In the genomic region with DNA sequence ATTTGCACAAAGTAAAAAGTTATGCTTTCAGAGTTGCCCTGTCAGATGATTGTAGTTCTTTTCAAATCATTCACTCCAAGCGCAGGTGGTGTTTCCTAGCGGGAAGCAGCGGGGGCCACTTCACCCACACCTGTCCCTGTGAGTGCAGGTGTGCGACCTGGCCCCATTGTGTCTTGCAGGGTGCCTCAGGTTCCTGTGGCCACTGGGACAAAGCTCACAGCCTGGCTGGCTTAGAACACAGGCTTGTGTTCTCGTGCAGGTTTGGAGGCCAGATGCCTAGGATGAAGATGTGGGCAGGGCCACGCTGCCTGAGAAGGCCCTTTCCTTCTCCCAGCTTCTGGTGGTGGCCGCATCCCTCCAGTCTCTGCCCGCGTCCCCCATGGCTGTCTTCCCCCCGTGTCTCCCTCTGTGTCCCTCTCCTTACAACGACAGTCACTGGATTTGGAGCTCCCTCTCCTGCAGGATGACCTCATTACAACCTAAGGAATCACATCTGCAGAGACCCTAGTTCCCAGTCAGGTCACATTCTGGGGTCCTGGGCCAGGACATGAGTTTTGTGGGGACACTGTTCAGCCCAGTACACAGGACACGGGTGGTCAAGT, we compare ENCODE assay signal across 12 cellular contexts.
DNase-seq lines count a peak whose midpoint lies in the region; ATAC-seq and TF ChIP-seq lines count a peak whose summit lies in the region.
"Had no signal": no experiment of that assay in that cellular context is flagged by ENCODE, and none has a peak within 500 bp of the region (broad histone marks: within the 10 kb centered on the region; RNA-seq: fewer than 3 reads in every experiment).

No MANE protein-coding gene starts in this region.

- no peaks in the 10 kb centered on the region for H3K9me3 Mint-ChIP-seq in WTC11
- H3K9me3 Mint-ChIP-seq: activated T-cell treated with anti-CD3 and anti-CD28 coated beads, Interleukin-2, amount 50 U/mL, for 72 hours; CD4-positive, CD25-positive, alpha-beta regulatory T cell had no signal

- no peak overlapping the region for H3K4me3 ChIP-seq in mucosa of descending colon
- H3K4me3 ChIP-seq: cardiac muscle cell had no signal

- no peaks in the 10 kb centered on the region for H3K36me3 ChIP-seq in mucosa of descending colon (ENCODE audit: low read depth)
- H3K36me3 ChIP-seq: cardiac muscle cell had no signal

- H3K9me3 ChIP-seq in mucosa of descending colon = no peaks in the 10 kb centered on the region

- intact Hi-C loops in mucosa of descending colon (cut with DNase I, micrococcal nuclease) = no loop called here

- peak overlapping the region; percentile 50; the same call in 1 of the 2 replicates for H3K27ac Mint-ChIP-seq in WTC11
- H3K27ac Mint-ChIP-seq: activated T-cell treated with anti-CD3 and anti-CD28 coated beads, Interleukin-2, amount 50 U/mL, for 72 hours had no signal

- DNase-seq in DMS153 treated with DMSO at 0.1 percent for 48 hours (lab: John Stamatoyannopoulos, UW; ENCODE audit: unreplicated experiment) = peak; percentile 32
- DNase-seq in NCI-H1417 treated with DMSO at 0.1 percent for 48 hours (lab: John Stamatoyannopoulos, UW) = peak; percentile 22
- DNase-seq in WTC11 (ENCODE audit: low spot score) = no peak
- DNase-seq in mucosa of descending colon = peak in 1 of 3 donors; percentile 26
- DNase-seq in HUDEP-2 (lab: John Stamatoyannopoulos, UW; ENCODE audit: unreplicated experiment in 76 of 76) = no peak
- DNase-seq in stimulated activated naive CD8-positive, alpha-beta T cell treated with anti-CD3 and anti-CD28 coated beads, Interleukin-15, Interleukin-2, amounts not matched to agents 100 U/mL and 50 U/mL, for 24 hours = no peak
- DNase-seq in GDM1 (lab: John Stamatoyannopoulos, UW) = no peak
- no peak for DNase-seq in middle frontal gyrus (ENCODE audit: extremely low spot score, low spot score)
- DNase-seq: activated T-cell treated with anti-CD3 and anti-CD28 coated beads, Interleukin-2, amount 50 U/mL, for 72 hours; CD4-positive, CD25-positive, alpha-beta regulatory T cell; NCI-H526 had no signal

- ATAC-seq in WTC11 = peak; percentile 66
- peak; percentile 28 for ATAC-seq in mucosa of descending colon
- ATAC-seq in stimulated activated naive CD8-positive, alpha-beta T cell treated with anti-CD3 and anti-CD28 coated beads, Interleukin-15, Interleukin-2, amounts not matched to agents 100 U/mL and 50 U/mL, for 24 hours = no peak
- ATAC-seq: activated T-cell treated with anti-CD3 and anti-CD28 coated beads, Interleukin-2, amount 50 U/mL, for 72 hours had no signal

- H3K4me1 ChIP-seq in mucosa of descending colon (ENCODE audit: low read depth) = no peaks in the 10 kb centered on the region

- no peaks in the 10 kb centered on the region for H3K27me3 Mint-ChIP-seq in WTC11 (ENCODE audit: low read depth)
- H3K27me3 Mint-ChIP-seq: CD4-positive, CD25-positive, alpha-beta regulatory T cell had no signal

- POLR2A ChIA-PET in WTC11 (lab: Charles Lee) = interaction anchor here (0.6 kb wide), 1 partner anchor 510 kb away, joined by 3 read pairs; no protein-coding TSS in a partner anchor

- peaks cover 19% of the 10 kb centered on the region for H3K4me1 Mint-ChIP-seq in WTC11

- no peaks in the 10 kb centered on the region for H3K36me3 Mint-ChIP-seq in WTC11

- no peak overlapping the region for H3K4me3 Mint-ChIP-seq in WTC11
- H3K4me3 Mint-ChIP-seq: activated T-cell treated with anti-CD3 and anti-CD28 coated beads, Interleukin-2, amount 50 U/mL, for 72 hours had no signal

- CTCF ChIA-PET in WTC11 (lab: Charles Lee) = interaction anchor here (0.6 to 1.1 kb wide), 2 partner anchors 85 to 101 kb away, joined by 3 read pairs; no protein-coding TSS in a partner anchor

- no peak for TF ChIP-seq CTCF in WTC11 (IDR thresholded peaks at IDR 0.05)
- no peak for TF ChIP-seq CTCF in mucosa of descending colon (IDR thresholded peaks at IDR 0.05)

TF ChIP-seq in WTC11, 78 proteins besides CTCF, POLR2A, EP300 and RAD21 (continues in another document):
- TF ChIP-seq ATF1 (CRISPR knock-in tag; IDR thresholded peaks at IDR 0.05) (no peak), ESRRA (CRISPR knock-in tag; IDR thresholded peaks at IDR 0.05; ENCODE audit: borderline replicate concordance) (no peak), GRHL2 (CRISPR knock-in tag; IDR thresholded peaks at IDR 0.05; ENCODE audit: insufficient replicate concordance, severe bottlenecking) (no peak), FOXK1 (CRISPR knock-in tag; IDR thresholded peaks at IDR 0.05) (no peak), GABPB1 (CRISPR knock-in tag; IDR thresholded peaks at IDR 0.05) (no peak), GTF2I (CRISPR knock-in tag; conservative IDR thresholded peaks at IDR 0.05) (no peak), ZNF416 (CRISPR knock-in tag; IDR thresholded peaks at IDR 0.05) (no peak), ZNF263 (CRISPR knock-in tag; IDR thresholded peaks at IDR 0.05; ENCODE audit: low read depth) (no peak), IRF2 (CRISPR knock-in tag; IDR thresholded peaks at IDR 0.05; ENCODE audit: borderline replicate concordance, low read depth) (no peak), TP53 (CRISPR knock-in tag; IDR thresholded peaks at IDR 0.05) (no peak)
- TF ChIP-seq, protein P1, sequence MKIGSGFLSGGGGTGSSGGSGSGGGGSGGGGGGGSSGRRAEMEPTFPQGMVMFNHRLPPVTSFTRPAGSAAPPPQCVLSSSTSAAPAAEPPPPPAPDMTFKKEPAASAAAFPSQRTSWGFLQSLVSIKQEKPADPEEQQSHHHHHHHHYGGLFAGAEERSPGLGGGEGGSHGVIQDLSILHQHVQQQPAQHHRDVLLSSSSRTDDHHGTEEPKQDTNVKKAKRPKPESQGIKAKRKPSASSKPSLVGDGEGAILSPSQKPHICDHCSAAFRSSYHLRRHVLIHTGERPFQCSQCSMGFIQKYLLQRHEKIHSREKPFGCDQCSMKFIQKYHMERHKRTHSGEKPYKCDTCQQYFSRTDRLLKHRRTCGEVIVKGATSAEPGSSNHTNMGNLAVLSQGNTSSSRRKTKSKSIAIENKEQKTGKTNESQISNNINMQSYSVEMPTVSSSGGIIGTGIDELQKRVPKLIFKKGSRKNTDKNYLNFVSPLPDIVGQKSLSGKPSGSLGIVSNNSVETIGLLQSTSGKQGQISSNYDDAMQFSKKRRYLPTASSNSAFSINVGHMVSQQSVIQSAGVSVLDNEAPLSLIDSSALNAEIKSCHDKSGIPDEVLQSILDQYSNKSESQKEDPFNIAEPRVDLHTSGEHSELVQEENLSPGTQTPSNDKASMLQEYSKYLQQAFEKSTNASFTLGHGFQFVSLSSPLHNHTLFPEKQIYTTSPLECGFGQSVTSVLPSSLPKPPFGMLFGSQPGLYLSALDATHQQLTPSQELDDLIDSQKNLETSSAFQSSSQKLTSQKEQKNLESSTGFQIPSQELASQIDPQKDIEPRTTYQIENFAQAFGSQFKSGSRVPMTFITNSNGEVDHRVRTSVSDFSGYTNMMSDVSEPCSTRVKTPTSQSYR (CRISPR knock-in tag; IDR thresholded peaks at IDR 0.05) = no peak
- TF ChIP-seq, protein P2, sequence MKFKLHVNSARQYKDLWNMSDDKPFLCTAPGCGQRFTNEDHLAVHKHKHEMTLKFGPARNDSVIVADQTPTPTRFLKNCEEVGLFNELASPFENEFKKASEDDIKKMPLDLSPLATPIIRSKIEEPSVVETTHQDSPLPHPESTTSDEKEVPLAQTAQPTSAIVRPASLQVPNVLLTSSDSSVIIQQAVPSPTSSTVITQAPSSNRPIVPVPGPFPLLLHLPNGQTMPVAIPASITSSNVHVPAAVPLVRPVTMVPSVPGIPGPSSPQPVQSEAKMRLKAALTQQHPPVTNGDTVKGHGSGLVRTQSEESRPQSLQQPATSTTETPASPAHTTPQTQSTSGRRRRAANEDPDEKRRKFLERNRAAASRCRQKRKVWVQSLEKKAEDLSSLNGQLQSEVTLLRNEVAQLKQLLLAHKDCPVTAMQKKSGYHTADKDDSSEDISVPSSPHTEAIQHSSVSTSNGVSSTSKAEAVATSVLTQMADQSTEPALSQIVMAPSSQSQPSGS (CRISPR knock-in tag; IDR thresholded peaks at IDR 0.05; ENCODE audit: borderline replicate concordance, low read depth) = no peak
- TF ChIP-seq, protein P3, sequence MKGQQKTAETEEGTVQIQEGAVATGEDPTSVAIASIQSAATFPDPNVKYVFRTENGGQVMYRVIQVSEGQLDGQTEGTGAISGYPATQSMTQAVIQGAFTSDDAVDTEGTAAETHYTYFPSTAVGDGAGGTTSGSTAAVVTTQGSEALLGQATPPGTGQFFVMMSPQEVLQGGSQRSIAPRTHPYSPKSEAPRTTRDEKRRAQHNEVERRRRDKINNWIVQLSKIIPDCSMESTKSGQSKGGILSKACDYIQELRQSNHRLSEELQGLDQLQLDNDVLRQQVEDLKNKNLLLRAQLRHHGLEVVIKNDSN (CRISPR knock-in tag; IDR thresholded peaks at IDR 0.05) = no peak
- TF ChIP-seq, protein P4, sequence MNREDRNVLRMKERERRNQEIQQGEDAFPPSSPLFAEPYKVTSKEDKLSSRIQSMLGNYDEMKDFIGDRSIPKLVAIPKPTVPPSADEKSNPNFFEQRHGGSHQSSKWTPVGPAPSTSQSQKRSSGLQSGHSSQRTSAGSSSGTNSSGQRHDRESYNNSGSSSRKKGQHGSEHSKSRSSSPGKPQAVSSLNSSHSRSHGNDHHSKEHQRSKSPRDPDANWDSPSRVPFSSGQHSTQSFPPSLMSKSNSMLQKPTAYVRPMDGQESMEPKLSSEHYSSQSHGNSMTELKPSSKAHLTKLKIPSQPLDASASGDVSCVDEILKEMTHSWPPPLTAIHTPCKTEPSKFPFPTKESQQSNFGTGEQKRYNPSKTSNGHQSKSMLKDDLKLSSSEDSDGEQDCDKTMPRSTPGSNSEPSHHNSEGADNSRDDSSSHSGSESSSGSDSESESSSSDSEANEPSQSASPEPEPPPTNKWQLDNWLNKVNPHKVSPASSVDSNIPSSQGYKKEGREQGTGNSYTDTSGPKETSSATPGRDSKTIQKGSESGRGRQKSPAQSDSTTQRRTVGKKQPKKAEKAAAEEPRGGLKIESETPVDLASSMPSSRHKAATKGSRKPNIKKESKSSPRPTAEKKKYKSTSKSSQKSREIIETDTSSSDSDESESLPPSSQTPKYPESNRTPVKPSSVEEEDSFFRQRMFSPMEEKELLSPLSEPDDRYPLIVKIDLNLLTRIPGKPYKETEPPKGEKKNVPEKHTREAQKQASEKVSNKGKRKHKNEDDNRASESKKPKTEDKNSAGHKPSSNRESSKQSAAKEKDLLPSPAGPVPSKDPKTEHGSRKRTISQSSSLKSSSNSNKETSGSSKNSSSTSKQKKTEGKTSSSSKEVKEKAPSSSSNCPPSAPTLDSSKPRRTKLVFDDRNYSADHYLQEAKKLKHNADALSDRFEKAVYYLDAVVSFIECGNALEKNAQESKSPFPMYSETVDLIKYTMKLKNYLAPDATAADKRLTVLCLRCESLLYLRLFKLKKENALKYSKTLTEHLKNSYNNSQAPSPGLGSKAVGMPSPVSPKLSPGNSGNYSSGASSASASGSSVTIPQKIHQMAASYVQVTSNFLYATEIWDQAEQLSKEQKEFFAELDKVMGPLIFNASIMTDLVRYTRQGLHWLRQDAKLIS (CRISPR knock-in tag; IDR thresholded peaks at IDR 0.05; ENCODE audit: borderline replicate concordance) = no peak

Comparison
In these comparisons a context has a peak if more than half of its experiments do, and no peak if none do; other contexts are left out.
1. DNase-seq: peak in DMS153 treated with DMSO at 0.1 percent for 48 hours (single experiment) and NCI-H1417 treated with DMSO at 0.1 percent for 48 hours (single experiment); none in WTC11 (single experiment), HUDEP-2 (0 of 76), stimulated activated naive CD8-positive, alpha-beta T cell treated with anti-CD3 and anti-CD28 coated beads, Interleukin-15, Interleukin-2, amounts not matched to agents 100 U/mL and 50 U/mL, for 24 hours (single experiment), GDM1 (single experiment) and middle frontal gyrus (single experiment).